In genomic region chr1:26305667-26306289, GRCh38 we compare ENCODE assay signal across 8 cellular contexts. TPM values are rescaled to one million over a fixed set of nuclear protein-coding genes. Genes with fewer than 3 reads are reported as not detected.
A peak's percentile ranks its signal among the peaks of the same experiment; 100 is the strongest.
DNase-seq lines count a peak whose midpoint lies in the region; ATAC-seq and TF ChIP-seq lines count a peak whose summit lies in the region.

No MANE protein-coding gene starts in this region.

- H3K4me3 Mint-ChIP-seq in activated CD4-positive, alpha-beta T cell treated with anti-CD3 and anti-CD28 coated beads, Interleukin-2, amount 10 ng/mL, durations not matched to agents 7 days and 5 days = peak overlapping the region; percentile 99

- CTCF ChIA-PET in activated CD4-positive, alpha-beta T cell treated with anti-CD3 and anti-CD28 coated beads, Interleukin-2, amount 10 ng/mL, durations not matched to agents 7 days and 5 days (lab: Charles Lee) = interaction anchor here (1.5 to 6.8 kb wide), 3 partner anchors 9 to 19 kb away, joined by 6 to 81 read pairs (median 78); partner anchors contain the start of gene CD52

- H3K27ac Mint-ChIP-seq in activated CD4-positive, alpha-beta T cell treated with anti-CD3 and anti-CD28 coated beads, Interleukin-2, amount 10 ng/mL, durations not matched to agents 7 days and 5 days = peak overlapping the region; percentile 89

- H3K4me1 ChIP-seq in effector memory CD4-positive, alpha-beta T cell (ENCODE audit: control insufficient read depth, insufficient read depth, low read length, poor library complexity, severe bottlenecking) = peaks cover 19% of the 10 kb centered on the region
- H3K4me1 ChIP-seq in ovary (ENCODE audit: insufficient read depth) = peaks cover 5% of the 10 kb centered on the region

- TF ChIP-seq EP300 in ovary (IDR thresholded peaks at IDR 0.05) = no peak

- H3K27me3 ChIP-seq in effector memory CD4-positive, alpha-beta T cell (replicated peaks; ENCODE audit: control insufficient read depth, insufficient read depth, low read length, poor library complexity, severe bottlenecking) = no peaks in the 10 kb centered on the region
- no peaks in the 10 kb centered on the region for H3K27me3 ChIP-seq in ovary

- peaks cover 50% of the 10 kb centered on the region for H3K4me1 Mint-ChIP-seq in activated CD4-positive, alpha-beta T cell treated with anti-CD3 and anti-CD28 coated beads, Interleukin-2, amount 10 ng/mL, durations not matched to agents 7 days and 5 days

- no peaks in the 10 kb centered on the region for H3K27me3 Mint-ChIP-seq in activated CD4-positive, alpha-beta T cell treated with anti-CD3 and anti-CD28 coated beads, Interleukin-2, amount 10 ng/mL, durations not matched to agents 7 days and 5 days

- no peak for TF ChIP-seq POLR2A in ovary (IDR thresholded peaks at IDR 0.05)

- H3K36me3 Mint-ChIP-seq in activated CD4-positive, alpha-beta T cell treated with anti-CD3 and anti-CD28 coated beads, Interleukin-2, amount 10 ng/mL, durations not matched to agents 7 days and 5 days (ENCODE audit: low read depth) = peaks cover 2% of the 10 kb centered on the region

- no peaks in the 10 kb centered on the region for H3K9me3 Mint-ChIP-seq in activated CD4-positive, alpha-beta T cell treated with anti-CD3 and anti-CD28 coated beads, Interleukin-2, amount 10 ng/mL, durations not matched to agents 7 days and 5 days

- H3K9me3 ChIP-seq in effector memory CD4-positive, alpha-beta T cell (ENCODE audit: control insufficient read depth, low read length) = no peaks in the 10 kb centered on the region
- H3K9me3 ChIP-seq in ovary = no peaks in the 10 kb centered on the region

- peak overlapping the region; percentile 76 for H3K27ac ChIP-seq in effector memory CD4-positive, alpha-beta T cell (ENCODE audit: insufficient read depth, low read length, poor library complexity, severe bottlenecking)
- no peak overlapping the region for H3K27ac ChIP-seq in ovary

- DNase-seq in activated CD4-positive, alpha-beta T cell treated with anti-CD3 and anti-CD28 coated beads, Interleukin-2, amount 10 ng/mL, durations not matched to agents 7 days and 5 days = no peak
- no peak for DNase-seq in activated CD4-positive, alpha-beta T cell treated with anti-CD3 and anti-CD28 coated beads for 1 hour
- peak; percentile 77 for DNase-seq in NOMO-1 treated with DMSO at 0.1 percent for 48 hours (lab: John Stamatoyannopoulos, UW; ENCODE audit: unreplicated experiment)
- DNase-seq in effector memory CD4-positive, alpha-beta T cell = no peak
- no peak for DNase-seq in ovary
- no peak for DNase-seq in activated effector memory CD4-positive, alpha-beta T cell treated with anti-CD3 and anti-CD28 coated beads, Interleukin-2, amount 50 U/mL, for 16 hours
- DNase-seq in amniotic stem cell (lab: John Stamatoyannopoulos, UW) = no peak

- ATAC-seq in GM19351 (IDR thresholded peaks at IDR 0.05; ENCODE audit: unreplicated experiment) = no peak

- 22 to 28% (median 26%) methylated on average over 8 of the region's 8 CpGs for WGBS in ovary, 3 donors

- POLR2A ChIA-PET in activated CD4-positive, alpha-beta T cell treated with anti-CD3 and anti-CD28 coated beads, Interleukin-2, amount 10 ng/mL, durations not matched to agents 7 days and 5 days (lab: Charles Lee) = interaction anchor here (3.2 kb wide), 1 partner anchor 17 kb away, joined by 9 read pairs; no protein-coding TSS in a partner anchor

- peak overlapping the region; percentile 71 for H3K4me3 ChIP-seq in effector memory CD4-positive, alpha-beta T cell (ENCODE audit: insufficient read depth, low read depth, low read length, poor library complexity, severe bottlenecking)
- H3K4me3 ChIP-seq in ovary = peak overlapping the region; percentile 77

- no peaks in the 10 kb centered on the region for H3K36me3 ChIP-seq in effector memory CD4-positive, alpha-beta T cell (ENCODE audit: control insufficient read depth, insufficient read depth, low read length)
- no peaks in the 10 kb centered on the region for H3K36me3 ChIP-seq in ovary

- no peak for TF ChIP-seq CTCF in ovary (IDR thresholded peaks at IDR 0.05)

- intact Hi-C loops in ovary (cut with DNase I) = no loop called here

RNA-seq across cellular contexts. Expression of gene UBXN11, which starts 0.7 kb away (rescaled TPM):
- total RNA-seq in activated CD4-positive, alpha-beta T cell treated with anti-CD3 and anti-CD28 coated beads, Interleukin-2, amount 10 ng/mL, durations not matched to agents 7 days and 5 days = 10 to 100 TPM; 48.6 to 51.3 TPM
- total RNA-seq in ovary = 10 to 100 TPM; 17.3 to 37.0 (median 28.8) TPM
- polyA plus RNA-seq in ovary = 10 to 100 TPM in 1 of 2 donors, 1 to 10 TPM in 1; 3.6 to 25.1 TPM

RNA-seq across cellular contexts. Expression of gene CD52, which starts 12.0 kb away (rescaled TPM):
- 1,000 to 10,000 TPM; 1,663 to 1,924 TPM for total RNA-seq in activated CD4-positive, alpha-beta T cell treated with anti-CD3 and anti-CD28 coated beads, Interleukin-2, amount 10 ng/mL, durations not matched to agents 7 days and 5 days
- total RNA-seq in ovary = 1 to 10 TPM in 6 of 7 donors, not detected in 1; 1.3 to 6.2 (median 2.9) TPM
- polyA plus RNA-seq in ovary = 10 to 100 TPM in 1 of 2 donors, 1 to 10 TPM in 1; 7.1 to 45.5 TPM

RNA-seq across cellular contexts. Expression of gene SH3BGRL3, which starts 25.9 kb away (rescaled TPM):
- total RNA-seq in activated CD4-positive, alpha-beta T cell treated with anti-CD3 and anti-CD28 coated beads, Interleukin-2, amount 10 ng/mL, durations not matched to agents 7 days and 5 days = 100 to 1,000 TPM; 606 to 707 TPM
- 100 to 1,000 TPM in 1 of 7 donors, 10 to 100 TPM in 6; 18.6 to 117 (median 58.3) TPM for total RNA-seq in ovary
- polyA plus RNA-seq in ovary = 100 to 1,000 TPM in 1 of 2 donors, 10 to 100 TPM in 1; 57.8 to 242 TPM

RNA-seq across cellular contexts. Expression of gene CRYBG2, which starts 48.2 kb away (rescaled TPM):
- 1 to 10 TPM; 2.2 to 2.6 TPM for total RNA-seq in activated CD4-positive, alpha-beta T cell treated with anti-CD3 and anti-CD28 coated beads, Interleukin-2, amount 10 ng/mL, durations not matched to agents 7 days and 5 days
- 1 to 10 TPM in 1 of 7 donors, under 1 TPM in 1, not detected in 5; 0.23 to 2.3 TPM for total RNA-seq in ovary
- under 1 TPM in 1 of 2 donors, not detected in 1; 0.11 TPM for polyA plus RNA-seq in ovary

Comparison
In these comparisons a context has a peak if more than half of its experiments do, and no peak if none do; other contexts are left out.
1. RNA of gene CD52, which starts 12.0 kb away (total RNA-seq): 1,663 to 1,924 TPM in activated CD4-positive, alpha-beta T cell treated with anti-CD3 and anti-CD28 coated beads, Interleukin-2, amount 10 ng/mL, durations not matched to agents 7 days and 5 days; 1.3 to 6.2 TPM in ovary; every median in the first group is over 100 times any median in the second.
2. RNA of gene SH3BGRL3, which starts 25.9 kb away (total RNA-seq): 606 to 707 TPM in activated CD4-positive, alpha-beta T cell treated with anti-CD3 and anti-CD28 coated beads, Interleukin-2, amount 10 ng/mL, durations not matched to agents 7 days and 5 days; 18.6 to 117 TPM in ovary; every median in the first group is over 4 times any median in the second.